1 cellular context compared by ENCODE assay signal in the genomic region with DNA sequence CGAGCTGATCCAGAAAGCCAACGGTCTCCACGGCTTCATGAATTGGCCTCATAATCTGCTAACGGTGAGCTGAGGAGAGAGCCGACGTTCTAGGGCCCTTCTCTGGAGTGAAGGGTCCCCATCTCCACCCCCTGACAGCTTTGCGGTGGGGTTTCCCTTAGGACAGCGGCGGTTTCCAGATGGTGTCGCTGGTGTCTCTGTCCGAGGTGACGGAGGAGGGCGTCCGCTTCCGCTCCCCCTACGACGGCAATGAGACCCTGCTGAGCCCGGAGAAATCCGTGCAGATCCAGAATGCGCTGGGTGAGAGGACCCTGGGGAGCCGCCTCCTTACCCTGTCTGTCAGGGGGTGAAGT.
TF ChIP-seq lines count a peak whose summit lies in the region.

No MANE protein-coding gene starts in this region.

TF ChIP-seq in GM23338, 12 proteins besides CTCF, POLR2A, EP300 and RAD21 (continued from another document):
- TF ChIP-seq, protein P1, sequence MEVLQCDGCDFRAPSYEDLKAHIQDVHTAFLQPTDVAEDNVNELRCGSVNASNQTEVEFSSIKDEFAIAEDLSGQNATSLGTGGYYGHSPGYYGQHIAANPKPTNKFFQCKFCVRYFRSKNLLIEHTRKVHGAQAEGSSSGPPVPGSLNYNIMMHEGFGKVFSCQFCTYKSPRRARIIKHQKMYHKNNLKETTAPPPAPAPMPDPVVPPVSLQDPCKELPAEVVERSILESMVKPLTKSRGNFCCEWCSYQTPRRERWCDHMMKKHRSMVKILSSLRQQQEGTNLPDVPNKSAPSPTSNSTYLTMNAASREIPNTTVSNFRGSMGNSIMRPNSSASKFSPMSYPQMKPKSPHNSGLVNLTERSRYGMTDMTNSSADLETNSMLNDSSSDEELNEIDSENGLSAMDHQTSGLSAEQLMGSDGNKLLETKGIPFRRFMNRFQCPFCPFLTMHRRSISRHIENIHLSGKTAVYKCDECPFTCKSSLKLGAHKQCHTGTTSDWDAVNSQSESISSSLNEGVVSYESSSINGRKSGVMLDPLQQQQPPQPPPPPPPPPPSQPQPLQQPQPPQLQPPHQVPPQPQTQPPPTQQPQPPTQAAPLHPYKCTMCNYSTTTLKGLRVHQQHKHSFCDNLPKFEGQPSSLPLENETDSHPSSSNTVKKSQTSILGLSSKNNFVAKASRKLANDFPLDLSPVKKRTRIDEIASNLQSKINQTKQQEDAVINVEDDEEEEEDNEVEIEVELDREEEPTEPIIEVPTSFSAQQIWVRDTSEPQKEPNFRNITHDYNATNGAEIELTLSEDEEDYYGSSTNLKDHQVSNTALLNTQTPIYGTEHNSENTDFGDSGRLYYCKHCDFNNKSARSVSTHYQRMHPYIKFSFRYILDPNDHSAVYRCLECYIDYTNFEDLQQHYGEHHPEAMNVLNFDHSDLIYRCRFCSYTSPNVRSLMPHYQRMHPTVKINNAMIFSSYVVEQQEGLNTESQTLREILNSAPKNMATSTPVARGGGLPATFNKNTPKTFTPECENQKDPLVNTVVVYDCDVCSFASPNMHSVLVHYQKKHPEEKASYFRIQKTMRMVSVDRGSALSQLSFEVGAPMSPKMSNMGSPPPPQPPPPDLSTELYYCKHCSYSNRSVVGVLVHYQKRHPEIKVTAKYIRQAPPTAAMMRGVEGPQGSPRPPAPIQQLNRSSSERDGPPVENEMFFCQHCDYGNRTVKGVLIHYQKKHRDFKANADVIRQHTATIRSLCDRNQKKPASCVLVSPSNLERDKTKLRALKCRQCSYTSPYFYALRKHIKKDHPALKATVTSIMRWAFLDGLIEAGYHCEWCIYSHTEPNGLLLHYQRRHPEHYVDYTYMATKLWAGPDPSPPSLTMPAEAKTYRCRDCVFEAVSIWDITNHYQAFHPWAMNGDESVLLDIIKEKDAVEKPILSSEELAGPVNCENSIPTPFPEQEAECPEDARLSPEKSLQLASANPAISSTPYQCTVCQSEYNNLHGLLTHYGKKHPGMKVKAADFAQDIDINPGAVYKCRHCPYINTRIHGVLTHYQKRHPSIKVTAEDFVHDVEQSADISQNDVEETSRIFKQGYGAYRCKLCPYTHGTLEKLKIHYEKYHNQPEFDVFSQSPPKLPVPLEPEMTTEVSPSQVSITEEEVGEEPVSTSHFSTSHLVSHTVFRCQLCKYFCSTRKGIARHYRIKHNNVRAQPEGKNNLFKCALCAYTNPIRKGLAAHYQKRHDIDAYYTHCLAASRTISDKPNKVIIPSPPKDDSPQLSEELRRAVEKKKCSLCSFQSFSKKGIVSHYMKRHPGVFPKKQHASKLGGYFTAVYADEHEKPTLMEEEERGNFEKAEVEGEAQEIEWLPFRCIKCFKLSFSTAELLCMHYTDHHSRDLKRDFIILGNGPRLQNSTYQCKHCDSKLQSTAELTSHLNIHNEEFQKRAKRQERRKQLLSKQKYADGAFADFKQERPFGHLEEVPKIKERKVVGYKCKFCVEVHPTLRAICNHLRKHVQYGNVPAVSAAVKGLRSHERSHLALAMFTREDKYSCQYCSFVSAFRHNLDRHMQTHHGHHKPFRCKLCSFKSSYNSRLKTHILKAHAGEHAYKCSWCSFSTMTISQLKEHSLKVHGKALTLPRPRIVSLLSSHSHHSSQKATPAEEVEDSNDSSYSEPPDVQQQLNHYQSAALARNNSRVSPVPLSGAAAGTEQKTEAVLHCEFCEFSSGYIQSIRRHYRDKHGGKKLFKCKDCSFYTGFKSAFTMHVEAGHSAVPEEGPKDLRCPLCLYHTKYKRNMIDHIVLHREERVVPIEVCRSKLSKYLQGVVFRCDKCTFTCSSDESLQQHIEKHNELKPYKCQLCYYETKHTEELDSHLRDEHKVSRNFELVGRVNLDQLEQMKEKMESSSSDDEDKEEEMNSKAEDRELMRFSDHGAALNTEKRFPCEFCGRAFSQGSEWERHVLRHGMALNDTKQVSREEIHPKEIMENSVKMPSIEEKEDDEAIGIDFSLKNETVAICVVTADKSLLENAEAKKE (CRISPR knock-in tag; IDR thresholded peaks at IDR 0.05) = no peak
